8 cellular contexts compared by ENCODE assay signal in the genomic region with DNA sequence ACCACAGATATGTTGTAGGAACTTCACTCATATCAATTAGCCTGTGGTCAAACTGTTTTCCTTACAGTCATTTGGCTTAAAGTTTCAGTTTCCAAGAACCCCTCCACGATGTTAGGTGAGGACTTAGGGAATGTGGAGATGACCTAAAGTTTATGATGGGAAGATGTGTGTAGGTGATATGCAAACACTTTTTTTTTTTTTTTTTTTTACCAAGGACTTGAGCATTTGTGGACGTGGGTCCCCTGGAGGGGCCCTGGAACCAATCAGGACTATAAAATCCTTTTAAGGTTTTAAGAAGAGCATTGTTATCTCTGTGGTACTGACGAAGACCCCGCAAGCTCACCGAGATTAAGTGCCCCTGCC. TPM values are rescaled to one million over a fixed set of nuclear protein-coding genes. Genes with fewer than 3 reads are reported as not detected.
A peak's percentile ranks its signal among the peaks of the same experiment; 100 is the strongest.
DNase-seq lines count a peak whose midpoint lies in the region; ATAC-seq, FAIRE-seq and TF ChIP-seq lines count a peak whose summit lies in the region.

No MANE protein-coding gene starts in this region.

- no peak for ATAC-seq in natural killer cell

- H3K27me3 ChIP-seq in BLaER1 treated with 17β-estradiol and CSF1 and Interleukin-3, amounts not matched to agents 10 nM and 100 nM: no peaks in the 10 kb centered on the region

- peak overlapping the region; percentile 87 to 99 (median 96) for H3K9ac ChIP-seq in BLaER1 treated with 17β-estradiol and CSF1 and Interleukin-3, amounts not matched to agents 10 nM and 100 nM

- H3K4me1 Mint-ChIP-seq in chondrocyte (ENCODE audit: low read depth): peaks cover 27% of the 10 kb centered on the region
- H3K4me1 Mint-ChIP-seq in natural killer cell: peaks cover 7 to 14% of the 10 kb centered on the region in 2 donors

- H3K9me3 Mint-ChIP-seq in chondrocyte (ENCODE audit: low read depth): no peaks in the 10 kb centered on the region
- no peaks in the 10 kb centered on the region for H3K9me3 Mint-ChIP-seq in natural killer cell

- H3K27me3 Mint-ChIP-seq in chondrocyte (ENCODE audit: low read depth) (no peaks in the 10 kb centered on the region), natural killer cell (ENCODE audit: low read depth in 2 of 2) (peaks cover 20% of the 10 kb centered on the region in 2 donors)

- FAIRE-seq in RCC 7860 (lab: Jason Lieb, UNC) (no peak), GM12892 (lab: Jason Lieb, UNC) (no peak)

- intact Hi-C loops in natural killer cell (cut with micrococcal nuclease): no loop called here

- peaks cover 4 to 37% (median 31%) of the 10 kb centered on the region in 11 experiments; a peak in 17 of 22 replicates for H4K20me1 ChIP-seq in BLaER1 treated with 17β-estradiol and CSF1 and Interleukin-3, amounts not matched to agents 10 nM and 100 nM

- peak overlapping the region; percentile 87 for H3K4me3 Mint-ChIP-seq in chondrocyte (ENCODE audit: unreplicated experiment)
- H3K4me3 Mint-ChIP-seq in natural killer cell: peak overlapping the region; percentile 53

- peaks cover 35 to 55% (median 42%) of the 10 kb centered on the region in 10 experiments for H3K4me1 ChIP-seq in BLaER1 treated with 17β-estradiol and CSF1 and Interleukin-3, amounts not matched to agents 10 nM and 100 nM

- H3K36me3 ChIP-seq in BLaER1 treated with 17β-estradiol and CSF1 and Interleukin-3, amounts not matched to agents 10 nM and 100 nM: peaks cover 0 to 28% (median 21%) of the 10 kb centered on the region in 11 experiments; a peak in 16 of 22 replicates

- H3K9me3 ChIP-seq in BLaER1 treated with 17β-estradiol and CSF1 and Interleukin-3, amounts not matched to agents 10 nM and 100 nM (replicated peaks in 1 of 11): no peaks in the 10 kb centered on the region

- peak overlapping the region; percentile 93 for H3K27ac Mint-ChIP-seq in chondrocyte (ENCODE audit: unreplicated experiment)
- no peak overlapping the region for H3K27ac Mint-ChIP-seq in natural killer cell

- peak overlapping the region; percentile 78 to 100 (median 98) for H3K27ac ChIP-seq in BLaER1 treated with 17β-estradiol and CSF1 and Interleukin-3, amounts not matched to agents 10 nM and 100 nM

- DNase-seq in LoVo (ENCODE audit: low spot score) (peak; percentile 9), chondrocyte (ENCODE audit: low spot score) (no peak), natural killer cell (no peak), RCC 7860 (ENCODE audit: low spot score) (no peak), GM12892 (ENCODE audit: insufficient read length) (no peak), NCI-H1436 treated with DMSO at 0.1 percent for 48 hours (lab: John Stamatoyannopoulos, UW) (no peak)
- DNase-seq in activated CD8-positive, alpha-beta memory T cell treated with anti-CD3 and anti-CD28 coated beads for 24 hours: no peak

- TF ChIP-seq CTCF in chondrocyte (IDR thresholded peaks at IDR 0.05): no peak
- no peak for TF ChIP-seq CTCF in natural killer cell (IDR thresholded peaks at IDR 0.05)

- H3K4me3 ChIP-seq in BLaER1 treated with 17β-estradiol and CSF1 and Interleukin-3, amounts not matched to agents 10 nM and 100 nM: peak overlapping the region; percentile 78 to 100 (median 95)

- H3K36me3 Mint-ChIP-seq in chondrocyte (ENCODE audit: low read depth) (no peaks in the 10 kb centered on the region), natural killer cell (no peaks in the 10 kb centered on the region)

- TF ChIP-seq POLR2A in GM12892 (IDR thresholded peaks at IDR 0.05; ENCODE audit: low read depth, low read length): no peak

- peak overlapping the region; percentile 79 to 99 (median 89) for H3K4me2 ChIP-seq in BLaER1 treated with 17β-estradiol and CSF1 and Interleukin-3, amounts not matched to agents 10 nM and 100 nM

RNA-seq across cellular contexts. Expression of a gene that starts 0.5 kb away (rescaled TPM):
- total RNA-seq in chondrocyte: 51.3 to 93.7 TPM (median 85.7 TPM) in 3 replicates
- 1 to 10 TPM; 3.8 to 4.5 (median 4.3) TPM for total RNA-seq in natural killer cell
- polyA plus RNA-seq in GM12892 (2012; ENCODE audit: missing spikeins): 39.9 TPM
